ENCODE assay signal across 30 cellular contexts in the genomic region with DNA sequence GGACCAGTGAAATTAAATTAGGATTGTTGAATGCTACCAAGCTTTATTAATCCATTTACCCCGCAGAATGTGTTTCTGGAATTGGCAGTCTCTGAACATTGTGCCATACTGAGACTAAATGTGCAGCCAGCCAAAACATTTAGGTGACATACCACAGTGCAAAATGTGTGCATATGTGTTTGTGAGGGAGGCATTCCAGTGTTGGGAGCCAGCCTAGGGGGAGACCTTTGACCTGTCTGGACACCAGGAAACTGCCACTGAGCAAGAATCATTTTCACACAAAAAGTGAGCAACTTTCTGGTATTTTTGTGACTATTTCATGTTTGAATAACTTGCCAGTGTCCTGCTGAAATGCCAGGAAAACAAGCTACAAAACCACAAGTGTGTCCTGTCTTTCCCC.
DNase-seq lines count a peak whose midpoint lies in the region; ATAC-seq and TF ChIP-seq lines count a peak whose summit lies in the region.
"Had no signal": no experiment of that assay in that cellular context is flagged by ENCODE, and none has a peak within 500 bp of the region (broad histone marks: within the 10 kb centered on the region; RNA-seq: fewer than 3 reads in every experiment).

No MANE protein-coding gene starts in this region.

- no peaks in the 10 kb centered on the region for H3K9me2 ChIP-seq in SK-N-SH

- no peaks in the 10 kb centered on the region for H3K4me1 Mint-ChIP-seq in CD8-positive, alpha-beta memory T cell
- no peaks in the 10 kb centered on the region for H3K4me1 Mint-ChIP-seq in T-cell
- H3K4me1 Mint-ChIP-seq: activated CD4-positive, alpha-beta T cell treated with anti-CD3 and anti-CD28 coated beads, Interleukin-2, amount 10 ng/mL, durations not matched to agents 7 days and 5 days; activated CD8-positive, alpha-beta memory T cell treated with anti-CD3 and anti-CD28 coated beads, Interleukin-2, amount 10 ng/mL, durations not matched to agents 7 days and 5 days; activated naive CD4-positive, alpha-beta T cell treated with anti-CD3 and anti-CD28 coated beads, Interleukin-2, amount 50 U/mL, for 24 hours had no signal

- POLR2A ChIA-PET in SK-N-SH (lab: Yijun Ruan, JAX) (no interaction called here), T-cell (lab: Charles Lee) (no interaction called here)
- POLR2A ChIA-PET in CD8-positive, alpha-beta memory T cell (lab: Charles Lee), result no interaction called here

- DNase-seq in SK-N-SH (no peak), amniotic epithelial cell (ENCODE audit: low read depth) (peak; percentile 46), fibroblast of gingiva (ENCODE audit: low read depth) (peak; percentile 60), GM20000 (ENCODE audit: low spot score) (no peak), T-cell (no peak)
- no peak for DNase-seq in CD8-positive, alpha-beta memory T cell
- no peak for DNase-seq in activated effector memory CD4-positive, alpha-beta T cell treated with anti-CD3 and anti-CD28 coated beads, Interleukin-2, amount 50 U/mL, for 16 hours
- DNase-seq: activated CD4-positive, alpha-beta T cell treated with anti-CD3 and anti-CD28 coated beads, Interleukin-2, amount 10 ng/mL, durations not matched to agents 7 days and 5 days; activated CD8-positive, alpha-beta memory T cell treated with anti-CD3 and anti-CD28 coated beads, Interleukin-2, amount 10 ng/mL, durations not matched to agents 7 days and 5 days; GDM1; heart left ventricle; midbrain; NCI-H1092; NCI-H1930; NCI-H2227 treated with DMSO at 0.1 percent for 48 hours; pancreas; PC-9; SJCRH30; stimulated activated CD4-positive, alpha-beta T cell treated with anti-CD3 and anti-CD28 coated beads, Interleukin-15, amount 100 ng/mL, for 24 hours; stimulated activated CD8-positive, alpha-beta memory T cell treated with anti-CD3 and anti-CD28 coated beads, Interleukin-4, amount 100 ng/mL, for 48 hours; T-helper 17 cell; transverse colon had no signal

- no peak overlapping the region for H3K4me2 ChIP-seq in SK-N-SH
- H3K4me2 ChIP-seq: KMS-11, PC-9 had no signal

- TF ChIP-seq EP300 in SK-N-SH (IDR thresholded peaks at IDR 0.05; ENCODE audit: borderline replicate concordance in 1 of 2, low read depth in 1 of 2, low read length in 1 of 2), result no peak

- no peaks in the 10 kb centered on the region for H3K27me3 ChIP-seq in SK-N-SH (ENCODE audit: insufficient read depth)
- no peaks in the 10 kb centered on the region for H3K27me3 ChIP-seq in CD8-positive, alpha-beta memory T cell (ENCODE audit: insufficient read depth, low read length, poor library complexity, severe bottlenecking)
- H3K27me3 ChIP-seq: heart left ventricle, pancreas, SJCRH30, transverse colon had no signal

- H3K36me3 ChIP-seq in SK-N-SH (replicated peaks in 1 of 2; ENCODE audit: control insufficient read depth in 1 of 2, insufficient read depth in 2 of 2, low read length in 1 of 2), result peaks cover 0 to 9% of the 10 kb centered on the region in 2 experiments
- H3K36me3 ChIP-seq in CD8-positive, alpha-beta memory T cell (ENCODE audit: insufficient read depth, low read length), result no peaks in the 10 kb centered on the region
- H3K36me3 ChIP-seq: pancreas had no signal

- H3K27me3 Mint-ChIP-seq in CD8-positive, alpha-beta memory T cell, result no peaks in the 10 kb centered on the region
- H3K27me3 Mint-ChIP-seq in T-cell, result no peaks in the 10 kb centered on the region
- H3K27me3 Mint-ChIP-seq: activated CD4-positive, alpha-beta T cell treated with anti-CD3 and anti-CD28 coated beads, Interleukin-2, amount 10 ng/mL, durations not matched to agents 7 days and 5 days; activated CD8-positive, alpha-beta memory T cell treated with anti-CD3 and anti-CD28 coated beads, Interleukin-2, amount 10 ng/mL, durations not matched to agents 7 days and 5 days; activated naive CD4-positive, alpha-beta T cell treated with anti-CD3 and anti-CD28 coated beads, Interleukin-2, amount 50 U/mL, for 24 hours; natural killer cell treated with Interleukin-12 subunit alpha and Interleukin-12 subunit beta and Interleukin-15 and Interleukin-18, amount 100 ng/mL, for 72 hours; T-helper 17 cell had no signal

- no peaks in the 10 kb centered on the region for H3K9me3 Mint-ChIP-seq in CD8-positive, alpha-beta memory T cell
- H3K9me3 Mint-ChIP-seq in T-cell, result no peaks in the 10 kb centered on the region
- H3K9me3 Mint-ChIP-seq: activated CD4-positive, alpha-beta T cell treated with anti-CD3 and anti-CD28 coated beads, Interleukin-2, amount 10 ng/mL, durations not matched to agents 7 days and 5 days; activated naive CD4-positive, alpha-beta T cell treated with anti-CD3 and anti-CD28 coated beads, Interleukin-2, amount 50 U/mL, for 24 hours; activated T-helper 1 cell treated with anti-CD3 and anti-CD28 coated beads, Interleukin-12 subunit alpha, Interleukin-12 subunit beta, Interleukin-2, Interleukin-4 antibody, amounts not matched to agents 30 ng/mL and 10 ng/mL and 1 ng/mL, durations not matched to agents 14 hours and 24 hours and 36 hours; natural killer cell treated with Interleukin-12 subunit alpha and Interleukin-12 subunit beta and Interleukin-15 and Interleukin-18, amount 100 ng/mL, for 72 hours had no signal

- TF ChIP-seq RAD21 in SK-N-SH (IDR thresholded peaks at IDR 0.05; ENCODE audit: low read length), result no peak

- TF ChIP-seq CTCF in SK-N-SH (IDR thresholded peaks at IDR 0.05) (no peak), GM20000 (IDR thresholded peaks at IDR 0.05; ENCODE audit: extremely low read depth, missing control alignments) (no peak)

- H3F3A ChIP-seq in SK-N-SH (replicated peaks; ENCODE audit: insufficient read depth), result no peaks in the 10 kb centered on the region

- no peak overlapping the region for H3K27ac ChIP-seq in SK-N-SH (ENCODE audit: low read depth in 2 of 2, low read length in 1 of 2)
- no peak overlapping the region for H3K27ac ChIP-seq in CD8-positive, alpha-beta memory T cell (ENCODE audit: low read depth, low read length)
- H3K27ac ChIP-seq: C4-2B, coronary artery, heart left ventricle, KMS-11, pancreas, PC-9, SJCRH30, transverse colon had no signal

- no peaks in the 10 kb centered on the region for H4K20me1 ChIP-seq in SK-N-SH (ENCODE audit: insufficient read depth)

- no peak overlapping the region for H3K4me3 ChIP-seq in SK-N-SH (ENCODE audit: low read depth in 2 of 2, low read length in 1 of 2)
- H3K4me3 ChIP-seq in CD8-positive, alpha-beta memory T cell (ENCODE audit: low read length), result no peak overlapping the region
- H3K4me3 ChIP-seq: coronary artery, heart left ventricle, pancreas, PC-9, SJCRH30, transverse colon had no signal

- ATAC-seq in SK-N-SH treated with all-trans-retinoic acid at 6 μM for 48 hours (no peak), T-cell (replicated peaks in 1 of 4) (no peak)
- ATAC-seq: activated CD8-positive, alpha-beta memory T cell treated with anti-CD3 and anti-CD28 coated beads, Interleukin-2, amount 10 ng/mL, durations not matched to agents 7 days and 5 days; heart left ventricle; natural killer cell treated with Interleukin-12 subunit alpha and Interleukin-12 subunit beta and Interleukin-15 and Interleukin-18, amount 100 ng/mL, for 72 hours; pancreas; sciatic nerve; T-helper 17 cell had no signal

- 77% methylated on average over 1 of the region's 1 CpG for WGBS in SK-N-SH (ENCODE audit: low lambda C conversion rate)

- H3K4me3 Mint-ChIP-seq in CD8-positive, alpha-beta memory T cell, result no peak overlapping the region
- no peak overlapping the region for H3K4me3 Mint-ChIP-seq in T-cell
- H3K4me3 Mint-ChIP-seq: activated CD4-positive, alpha-beta T cell treated with anti-CD3 and anti-CD28 coated beads, Interleukin-2, amount 10 ng/mL, durations not matched to agents 7 days and 5 days; activated CD8-positive, alpha-beta memory T cell treated with anti-CD3 and anti-CD28 coated beads, Interleukin-2, amount 10 ng/mL, durations not matched to agents 7 days and 5 days; activated naive CD4-positive, alpha-beta T cell treated with anti-CD3 and anti-CD28 coated beads, Interleukin-2, amount 50 U/mL, for 24 hours; activated T-helper 1 cell treated with anti-CD3 and anti-CD28 coated beads, Interleukin-12 subunit alpha, Interleukin-12 subunit beta, Interleukin-2, Interleukin-4 antibody, amounts not matched to agents 30 ng/mL and 10 ng/mL and 1 ng/mL, durations not matched to agents 14 hours and 24 hours and 36 hours; natural killer cell treated with Interleukin-12 subunit alpha and Interleukin-12 subunit beta and Interleukin-15 and Interleukin-18, amount 100 ng/mL, for 72 hours; T-helper 17 cell had no signal

- H3K4me1 ChIP-seq in SK-N-SH (ENCODE audit: control insufficient read depth in 1 of 2, insufficient read depth in 2 of 2, low read depth in 1 of 2, low read length in 1 of 2), result no peaks in the 10 kb centered on the region
- H3K4me1 ChIP-seq in CD8-positive, alpha-beta memory T cell (ENCODE audit: insufficient read depth, low read length), result no peaks in the 10 kb centered on the region
- H3K4me1 ChIP-seq: heart left ventricle, pancreas, SJCRH30, transverse colon had no signal

- no peak overlapping the region for H2AFZ ChIP-seq in SK-N-SH (ENCODE audit: low read depth)
- H2AFZ ChIP-seq: PC-9 had no signal

- peaks cover 9% of the 10 kb centered on the region; the same call in 1 of the 2 replicates for H3K79me2 ChIP-seq in SK-N-SH (ENCODE audit: insufficient read depth)

- CTCF ChIA-PET in SK-N-SH (lab: Yijun Ruan, JAX) (interaction anchor here (1.2 to 6.1 kb wide), 3 partner anchors 9 to 245 kb away, joined by 3 to 55 read pairs (median 3); no protein-coding TSS in a partner anchor), T-cell (lab: Charles Lee) (no interaction called here)
- CTCF ChIA-PET in CD8-positive, alpha-beta memory T cell (lab: Charles Lee), result interaction anchor here (0.8 kb wide), 1 partner anchor 69 kb away, joined by 3 read pairs; no protein-coding TSS in a partner anchor

- no peaks in the 10 kb centered on the region for H3K9me3 ChIP-seq in SK-N-SH
- no peaks in the 10 kb centered on the region for H3K9me3 ChIP-seq in CD8-positive, alpha-beta memory T cell (ENCODE audit: low read length)
- H3K9me3 ChIP-seq: heart left ventricle, pancreas, SJCRH30, transverse colon had no signal

- peaks cover 0 to 41% (median 3%) of the 10 kb centered on the region in 3 donors for H3K36me3 Mint-ChIP-seq in CD8-positive, alpha-beta memory T cell
- peaks cover 14% of the 10 kb centered on the region for H3K36me3 Mint-ChIP-seq in T-cell
- H3K36me3 Mint-ChIP-seq: natural killer cell treated with Interleukin-12 subunit alpha and Interleukin-12 subunit beta and Interleukin-15 and Interleukin-18, amount 100 ng/mL, for 72 hours had no signal

- no peak overlapping the region for H3K9ac ChIP-seq in SK-N-SH
- H3K9ac ChIP-seq: KMS-11 had no signal

- peak overlapping the region in 2 of 8 donors; percentile 23 to 45 for H3K27ac Mint-ChIP-seq in CD8-positive, alpha-beta memory T cell
- H3K27ac Mint-ChIP-seq in T-cell, result no peak overlapping the region
- H3K27ac Mint-ChIP-seq: activated CD4-positive, alpha-beta T cell treated with anti-CD3 and anti-CD28 coated beads, Interleukin-2, amount 10 ng/mL, durations not matched to agents 7 days and 5 days; activated CD8-positive, alpha-beta memory T cell treated with anti-CD3 and anti-CD28 coated beads, Interleukin-2, amount 10 ng/mL, durations not matched to agents 7 days and 5 days; activated naive CD4-positive, alpha-beta T cell treated with anti-CD3 and anti-CD28 coated beads, Interleukin-2, amount 50 U/mL, for 24 hours; natural killer cell treated with Interleukin-12 subunit alpha and Interleukin-12 subunit beta and Interleukin-15 and Interleukin-18, amount 100 ng/mL, for 72 hours had no signal

TF ChIP-seq in SK-N-SH, 30 proteins besides CTCF, POLR2A, EP300 and RAD21 (continues in another document):
- TF ChIP-seq RXRA (IDR thresholded peaks at IDR 0.05; ENCODE audit: borderline replicate concordance, low read depth), result no peak

Comparison
In these comparisons a context has a peak if more than half of its experiments do, and no peak if none do; other contexts are left out.
1. DNase-seq: peak in amniotic epithelial cell (single experiment) and fibroblast of gingiva (single experiment); none in SK-N-SH (single experiment), CD8-positive, alpha-beta memory T cell (0 of 5), GM20000 (single experiment), activated effector memory CD4-positive, alpha-beta T cell treated with anti-CD3 and anti-CD28 coated beads, Interleukin-2, amount 50 U/mL, for 16 hours (single experiment) and T-cell (0 of 34).
2. CTCF ChIA-PET loops: an anchor here in SK-N-SH (1.2 to 6.1 kb wide) and CD8-positive, alpha-beta memory T cell (0.8 kb wide); none called in T-cell.